In genomic region chr21:36657999-36658398, GRCh38 we compare ENCODE assay signal across 10 cellular contexts. TPM values are rescaled to one million over a fixed set of nuclear protein-coding genes. Genes with fewer than 3 reads are reported as not detected.
"Had no signal": no experiment of that assay in that cellular context is flagged by ENCODE, and none has a peak within 500 bp of the region (broad histone marks: within the 10 kb centered on the region; RNA-seq: fewer than 3 reads in every experiment).

No MANE protein-coding gene starts in this region.

- H3K9ac ChIP-seq: GM23248, KMS-11 had no signal

- H3K27ac ChIP-seq: GM23248, HL-60, KMS-11 had no signal

- H3K4me3 ChIP-seq: GM23248, HAP-1 had no signal

- H3K9me3 ChIP-seq: HAP-1 had no signal

- FAIRE-seq: HepG2 had no signal

- H3K4me2 ChIP-seq: KMS-11 had no signal

- H3K4me1 ChIP-seq: HAP-1 had no signal

- ATAC-seq: HCT116 had no signal

- H2AFZ ChIP-seq: GM23248 had no signal

- DNase-seq: GM23248, GOT3, H7, KBM-7 had no signal

- H3K36me3 ChIP-seq: HAP-1 had no signal

RNA-seq across cellular contexts. Expression of gene SIM2, which starts 40.9 kb away (rescaled TPM):
- total RNA-seq: GM23248 had no signal
- polyA plus RNA-seq: IgD-negative memory B cell had no signal
